Comparison of ENCODE assay signal across 1 cellular context in genomic region chr6:31541658-31542521, GRCh38.
TF ChIP-seq lines count a peak whose summit lies in the region.

DDX39B (minus strand) TSS chr6:31542003; CDS start chr6:31540532, 1,471 bp downstream.

TF ChIP-seq in HepG2, 621 proteins besides CTCF, POLR2A, EP300 and RAD21 (continued from another document and continues in another):
- no peak for TF ChIP-seq BATF2 (CRISPR knock-in tag; IDR thresholded peaks at IDR 0.05)
- TF ChIP-seq GABPA (IDR thresholded peaks at IDR 0.05; ENCODE audit: low read depth, low read length), result peak; percentile 82
- peak; percentile 97 for TF ChIP-seq GABPA (CRISPR knock-in tag; IDR thresholded peaks at IDR 0.05; ENCODE audit: low read depth)
- no peak for TF ChIP-seq CHCHD3 (CRISPR knock-in tag; IDR thresholded peaks at IDR 0.05)
- TF ChIP-seq BRF2 (CRISPR knock-in tag; IDR thresholded peaks at IDR 0.05), result no peak
- TF ChIP-seq ZNF431 (CRISPR knock-in tag; IDR thresholded peaks at IDR 0.05; ENCODE audit: borderline replicate concordance, low read depth), result 0 out of 2 replicates have a peak, but pooled peaks have one; percentile 34
- peak; percentile 47; the same call in 1 of the 2 replicates for TF ChIP-seq FOSL2 (CRISPR knock-in tag; IDR thresholded peaks at IDR 0.05)
- no peak for TF ChIP-seq ZNF780A (CRISPR knock-in tag; IDR thresholded peaks at IDR 0.05)
- peak; percentile 92 for TF ChIP-seq UBTF (CRISPR knock-in tag; IDR thresholded peaks at IDR 0.05)
- peak in 1 of 2 experiments; percentile 84; a peak in 1 of 4 replicates for TF ChIP-seq REST (IDR thresholded peaks at IDR 0.05; ENCODE audit: borderline replicate concordance in 1 of 2, low read depth in 1 of 2, low read length in 2 of 2)
- no peak for TF ChIP-seq HNRNPH1 (optimal IDR thresholded peaks at IDR 0.05; ENCODE audit: low read depth, low read length)
- TF ChIP-seq ARNT (IDR thresholded peaks at IDR 0.05), result no peak
- TF ChIP-seq ZNF547 (CRISPR knock-in tag; IDR thresholded peaks at IDR 0.05), result peak; percentile 96
- no peak for TF ChIP-seq SKI (IDR thresholded peaks at IDR 0.05; ENCODE audit: partially characterized antibody)
- peak; percentile 77 for TF ChIP-seq ZNF691 (CRISPR knock-in tag; IDR thresholded peaks at IDR 0.05; ENCODE audit: borderline replicate concordance, low read depth)
- TF ChIP-seq ZNF414 (CRISPR knock-in tag; IDR thresholded peaks at IDR 0.05), result peak; percentile 55
- peak; percentile 97; the same call in 1 of the 2 replicates for TF ChIP-seq ZNF430 (CRISPR knock-in tag; IDR thresholded peaks at IDR 0.05)
- TF ChIP-seq ZNF766 (CRISPR knock-in tag; IDR thresholded peaks at IDR 0.05; ENCODE audit: borderline replicate concordance), result peak; percentile 81
- peak; percentile 81 for TF ChIP-seq RXRB (CRISPR knock-in tag; IDR thresholded peaks at IDR 0.05; ENCODE audit: borderline replicate concordance)
- TF ChIP-seq ETS1 (CRISPR knock-in tag; IDR thresholded peaks at IDR 0.05), result peak; percentile 92
- peak; percentile 92 for TF ChIP-seq SAP130 (CRISPR knock-in tag; IDR thresholded peaks at IDR 0.05; ENCODE audit: low read depth)
- peak; percentile 24; the same call in 1 of the 2 replicates for TF ChIP-seq ZNF782 (CRISPR knock-in tag; IDR thresholded peaks at IDR 0.05; ENCODE audit: borderline replicate concordance)
- TF ChIP-seq SOX5 (CRISPR knock-in tag; IDR thresholded peaks at IDR 0.05; ENCODE audit: borderline replicate concordance), result peak; percentile 50; the same call in 1 of the 2 replicates
- TF ChIP-seq GABPB1 (CRISPR knock-in tag; IDR thresholded peaks at IDR 0.05), result peak; percentile 98
- TF ChIP-seq YEATS2 (CRISPR knock-in tag; IDR thresholded peaks at IDR 0.05; ENCODE audit: borderline replicate concordance), result peak; percentile 100
- no peak for TF ChIP-seq TCF12 (IDR thresholded peaks at IDR 0.05)
- TF ChIP-seq TCF12 (CRISPR knock-in tag; IDR thresholded peaks at IDR 0.05), result no peak
- TF ChIP-seq ZNF770 (CRISPR knock-in tag; IDR thresholded peaks at IDR 0.05), result no peak
- TF ChIP-seq JARID2 (CRISPR knock-in tag; IDR thresholded peaks at IDR 0.05; ENCODE audit: insufficient replicate concordance), result no peak
- TF ChIP-seq ZNF550 (CRISPR knock-in tag; IDR thresholded peaks at IDR 0.05; ENCODE audit: borderline replicate concordance), result no peak
- TF ChIP-seq WIZ (CRISPR knock-in tag; IDR thresholded peaks at IDR 0.05), result 0 out of 2 replicates have a peak, but pooled peaks have one; percentile 67
- peak; percentile 74; the same call in 1 of the 2 replicates for TF ChIP-seq PBX3 (CRISPR knock-in tag; IDR thresholded peaks at IDR 0.05; ENCODE audit: borderline replicate concordance)
- peak; percentile 84 for TF ChIP-seq DBP (CRISPR knock-in tag; IDR thresholded peaks at IDR 0.05; ENCODE audit: not compliant biosample characterization)
- TF ChIP-seq ZKSCAN1 (IDR thresholded peaks at IDR 0.05; ENCODE audit: low read length), result peak; percentile 62; the same call in 1 of the 2 replicates
- no peak for TF ChIP-seq TRIM24 (CRISPR knock-in tag; IDR thresholded peaks at IDR 0.05)
- 0 out of 2 replicates have a peak, but pooled peaks have one; percentile 89 for TF ChIP-seq ZNF790 (CRISPR knock-in tag; IDR thresholded peaks at IDR 0.05; ENCODE audit: borderline replicate concordance)
- TF ChIP-seq FOXO1 (CRISPR knock-in tag; IDR thresholded peaks at IDR 0.05), result peak; percentile 53; the same call in 1 of the 2 replicates
- no peak; the same call in none of the 2 replicates for TF ChIP-seq ZNF589 (CRISPR knock-in tag; conservative IDR thresholded peaks at IDR 0.05)
- peak; percentile 90; the same call in 1 of the 2 replicates for TF ChIP-seq CAMTA2 (CRISPR knock-in tag; IDR thresholded peaks at IDR 0.05; ENCODE audit: borderline replicate concordance)
- peak; percentile 83; the same call in 1 of the 2 replicates for TF ChIP-seq SSRP1 (CRISPR knock-in tag; IDR thresholded peaks at IDR 0.05)
- TF ChIP-seq KLF6 (CRISPR knock-in tag; IDR thresholded peaks at IDR 0.05), result peak; percentile 93
- no peak for TF ChIP-seq PLSCR1 (CRISPR knock-in tag; IDR thresholded peaks at IDR 0.05; ENCODE audit: borderline replicate concordance)
- TF ChIP-seq RFXAP (CRISPR knock-in tag; IDR thresholded peaks at IDR 0.05; ENCODE audit: borderline replicate concordance), result peak; percentile 96
- no peak for TF ChIP-seq FIP1L1 (IDR thresholded peaks at IDR 0.05; ENCODE audit: borderline replicate concordance, insufficient read depth, low read depth, low read length)
- no peak for TF ChIP-seq PCBP1 (IDR thresholded peaks at IDR 0.05; ENCODE audit: borderline replicate concordance, low read depth, low read length)
- peak; percentile 63; the same call in 1 of the 2 replicates for TF ChIP-seq BORCS8-MEF2B (CRISPR knock-in tag; IDR thresholded peaks at IDR 0.05)
- TF ChIP-seq ZNF879 (CRISPR knock-in tag; IDR thresholded peaks at IDR 0.05), result no peak
- TF ChIP-seq IRF9 (CRISPR knock-in tag; IDR thresholded peaks at IDR 0.05; ENCODE audit: borderline replicate concordance), result peak; percentile 93; the same call in 1 of the 2 replicates
- TF ChIP-seq IKZF4 (CRISPR knock-in tag; IDR thresholded peaks at IDR 0.05; ENCODE audit: borderline replicate concordance, low read depth, not compliant biosample characterization), result peak; percentile 76
- TF ChIP-seq ZNF549 (CRISPR knock-in tag; IDR thresholded peaks at IDR 0.05), result no peak
